ENCODE assay signal across 8 cellular contexts in genomic region chr12:6849976-6850560, GRCh38. TPM values are rescaled to one million over a fixed set of nuclear protein-coding genes. Genes with fewer than 3 reads are reported as not detected.
DNase-seq lines count a peak whose midpoint lies in the region; ATAC-seq and TF ChIP-seq lines count a peak whose summit lies in the region.
"Had no signal": no experiment of that assay in that cellular context is flagged by ENCODE, and none has a peak within 500 bp of the region (broad histone marks: within the 10 kb centered on the region; RNA-seq: fewer than 3 reads in every experiment).

No MANE protein-coding gene starts in this region.

- ATAC-seq in GM18502 (IDR thresholded peaks at IDR 0.05; ENCODE audit: poor library complexity, unreplicated experiment) (no peak), HG03280 (IDR thresholded peaks at IDR 0.05; ENCODE audit: unreplicated experiment) (no peak)

- H3K9ac ChIP-seq in SU-DHL-6 (ENCODE audit: low read length) = peak overlapping the region; percentile 93
- peak overlapping the region; percentile 94 for H3K9ac ChIP-seq in mesenchymal stem cell (ENCODE audit: low read length)

- H2BK5ac ChIP-seq in mesenchymal stem cell (ENCODE audit: low read depth, low read length, poor library complexity, severe bottlenecking) = no peak overlapping the region

- peak overlapping the region; percentile 73 for H3K4me2 ChIP-seq in SU-DHL-6 (ENCODE audit: low read depth, low read length, poor library complexity, severe bottlenecking)
- no peak overlapping the region for H3K4me2 ChIP-seq in mesenchymal stem cell (ENCODE audit: low read length, poor library complexity, severe bottlenecking)

- TF ChIP-seq CTCF in GM12864 (IDR thresholded peaks at IDR 0.05; ENCODE audit: low read depth, low read length, missing control alignments) (no peak), SU-DHL-6 (IDR thresholded peaks at IDR 0.05; ENCODE audit: insufficient read depth, low read length, poor library complexity, severe bottlenecking) (no peak)

- H3K36me3 ChIP-seq in SU-DHL-6 (ENCODE audit: low read length) (no peaks in the 10 kb centered on the region), mesenchymal stem cell (ENCODE audit: control insufficient read depth in 1 of 2, insufficient read depth in 2 of 2, low read depth in 1 of 2, low read length in 2 of 2) (peaks cover 47 to 51% of the 10 kb centered on the region in 2 experiments)
- H3K36me3 ChIP-seq: adrenal gland had no signal

- H2BK120ac ChIP-seq in mesenchymal stem cell (ENCODE audit: low read depth, low read length) = no peak overlapping the region

- peaks cover 5% of the 10 kb centered on the region; the same call in 1 of the 2 replicates for H3F3A ChIP-seq in SU-DHL-6 (ENCODE audit: insufficient read depth)

- H3K79me2 ChIP-seq in SU-DHL-6 (ENCODE audit: insufficient read depth, low read length) = peaks cover 38% of the 10 kb centered on the region

- peak overlapping the region; percentile 83 for H3K4me3 ChIP-seq in GM12864 (ENCODE audit: low read depth, low read length)
- H3K4me3 ChIP-seq in SU-DHL-6 (ENCODE audit: insufficient read depth, low read length, poor library complexity, severe bottlenecking) = peak overlapping the region; percentile 87
- peak overlapping the region in 1 of 2 experiments; percentile 98 for H3K4me3 ChIP-seq in mesenchymal stem cell (ENCODE audit: insufficient read depth in 1 of 2, low read depth in 1 of 2, low read length in 2 of 2)

- H2AK5ac ChIP-seq in mesenchymal stem cell (ENCODE audit: low read length, severe bottlenecking) = no peak overlapping the region

- H3K9me3 ChIP-seq in SU-DHL-6 (ENCODE audit: insufficient read depth, low read length) = no peaks in the 10 kb centered on the region
- no peaks in the 10 kb centered on the region for H3K9me3 ChIP-seq in mesenchymal stem cell (ENCODE audit: control insufficient read depth, low read length)
- H3K9me3 ChIP-seq: adrenal gland had no signal

- H3K4me1 ChIP-seq in mesenchymal stem cell (ENCODE audit: control insufficient read depth, insufficient read depth, low read depth, low read length) = peaks cover 16% of the 10 kb centered on the region

- 90% methylated on average over 10 of the region's 10 CpGs for WGBS in mesenchymal stem cell

- no peaks in the 10 kb centered on the region for H3K9me2 ChIP-seq in SU-DHL-6 (replicated peaks; ENCODE audit: insufficient read depth, low read length)

- H4K91ac ChIP-seq in mesenchymal stem cell (ENCODE audit: low read length) = no peak overlapping the region

- H3K4ac ChIP-seq in mesenchymal stem cell (ENCODE audit: low read depth in 1 of 2, low read length in 2 of 2) = no peak overlapping the region

- H3K27ac ChIP-seq in SU-DHL-6 (ENCODE audit: low read depth, low read length) = peak overlapping the region; percentile 83
- H3K27ac ChIP-seq in mesenchymal stem cell (ENCODE audit: low read length, poor library complexity, severe bottlenecking) = no peak overlapping the region

- no peak overlapping the region for H3K23ac ChIP-seq in mesenchymal stem cell (ENCODE audit: low read length in 2 of 2)

- no peak overlapping the region for H2BK12ac ChIP-seq in mesenchymal stem cell (ENCODE audit: low read length in 2 of 2)

- DNase-seq in GM12864 (ENCODE audit: low read depth) (no peak), mesenchymal stem cell (no peak), superior temporal gyrus (ENCODE audit: extremely low spot score) (no peak)
- DNase-seq: midbrain had no signal

- H3K18ac ChIP-seq in mesenchymal stem cell (ENCODE audit: low read depth in 1 of 2, low read length in 2 of 2) = no peak overlapping the region

- H3K79me1 ChIP-seq in mesenchymal stem cell (replicated peaks; ENCODE audit: low read length, poor library complexity, severe bottlenecking) = peaks cover 24% of the 10 kb centered on the region

- no peaks in the 10 kb centered on the region for H4K20me1 ChIP-seq in SU-DHL-6 (ENCODE audit: low read depth, low read length)

- H2BK15ac ChIP-seq in mesenchymal stem cell (ENCODE audit: low read depth, poor library complexity, severe bottlenecking) = peak overlapping the region; percentile 12

- H2AFZ ChIP-seq in SU-DHL-6 (ENCODE audit: low read depth, low read length, severe bottlenecking) = no peak overlapping the region
- H2AFZ ChIP-seq in mesenchymal stem cell (ENCODE audit: low read depth, low read length) = no peak overlapping the region

- no peak overlapping the region for H3K14ac ChIP-seq in mesenchymal stem cell (ENCODE audit: low read length in 2 of 2)

- no peak overlapping the region for H4K8ac ChIP-seq in mesenchymal stem cell (ENCODE audit: low read length)

- H3K27me3 ChIP-seq in SU-DHL-6 (ENCODE audit: low read length) = no peaks in the 10 kb centered on the region
- H3K27me3 ChIP-seq in mesenchymal stem cell (ENCODE audit: control insufficient read depth in 1 of 2, insufficient read depth in 1 of 2, low read length in 2 of 2) = no peaks in the 10 kb centered on the region
- H3K27me3 ChIP-seq: adrenal gland had no signal

RNA-seq across cellular contexts. Expression of gene CDCA3, which starts 1.0 kb away (rescaled TPM):
- polyA plus RNA-seq in mesenchymal stem cell (2013, experiment 1 of 2) = 7.1 TPM
- 6.9 TPM for polyA plus RNA-seq in mesenchymal stem cell (2013, experiment 2 of 2)

RNA-seq across cellular contexts. Expression of gene USP5, which starts 1.9 kb away (rescaled TPM):
- 77.2 TPM for polyA plus RNA-seq in mesenchymal stem cell (2013, experiment 1 of 2)
- 74.0 TPM for polyA plus RNA-seq in mesenchymal stem cell (2013, experiment 2 of 2)

RNA-seq across cellular contexts. Expression of gene GNB3, which starts 9.3 kb away (rescaled TPM):
- polyA plus RNA-seq in mesenchymal stem cell (2013, experiment 1 of 2) = 6.0 TPM
- 6.0 TPM for polyA plus RNA-seq in mesenchymal stem cell (2013, experiment 2 of 2)

RNA-seq across cellular contexts. Expression of gene TPI1, which starts 17.3 kb away (rescaled TPM):
- 589 TPM for polyA plus RNA-seq in mesenchymal stem cell (2013, experiment 1 of 2)
- polyA plus RNA-seq in mesenchymal stem cell (2013, experiment 2 of 2) = 572 TPM

RNA-seq across cellular contexts. Expression of gene P3H3, which starts 21.9 kb away (rescaled TPM):
- 71.5 TPM for polyA plus RNA-seq in mesenchymal stem cell (2013, experiment 1 of 2)
- polyA plus RNA-seq in mesenchymal stem cell (2013, experiment 2 of 2) = 69.6 TPM
